27 cellular contexts compared by ENCODE assay signal in genomic region chr3:43676440-43676839, GRCh38.
"Had no signal": no experiment of that assay in that cellular context is flagged by ENCODE, and none has a peak within 500 bp of the region (broad histone marks: within the 10 kb centered on the region; RNA-seq: fewer than 3 reads in every experiment).

No MANE protein-coding gene starts in this region.

- H3K9me3 ChIP-seq: SJSA1 had no signal

- H3K27ac ChIP-seq: cardiac muscle cell, SJSA1, VCaP had no signal

- H3K4me1 ChIP-seq: SJSA1 had no signal

- ATAC-seq: activated T-helper 17 cell treated with anti-CD3 and anti-CD28 coated beads, Interleukin-2, amount 50 U/mL, for 72 hours; Right ventricle myocardium inferior; SK-N-SH treated with all-trans-retinoic acid at 6 μM for 48 hours; T-cell had no signal

- H3K27me3 ChIP-seq: cardiac muscle cell, SJSA1 had no signal

- H3K36me3 ChIP-seq: cardiac muscle cell, SJSA1 had no signal

- H3K4me3 ChIP-seq: cardiac muscle cell, SJSA1 had no signal

- DNase-seq: activated CD4-positive, alpha-beta memory T cell treated with anti-CD3 and anti-CD28 coated beads, Interleukin-2, amount 10 ng/mL, durations not matched to agents 7 days and 5 days; activated CD4-positive, alpha-beta T cell treated with anti-CD3 and anti-CD28 coated beads, Interleukin-2, amount 50 U/mL, for 1 hour; activated CD4-positive, CD25-positive, alpha-beta regulatory T cell; activated gamma-delta T cell; activated naive CD4-positive, alpha-beta T cell treated with anti-CD3 and anti-CD28 coated beads for 36 hours; activated T-cell treated with anti-CD3 and anti-CD28 coated beads for 4 hours; activated T-cell treated with anti-CD3 and anti-CD28 coated beads, Interleukin-2, amount 50 U/mL, for 48 hours; amygdala; MM.1S; NCI-H1105; NCI-H1436; NCI-H1694 treated with DMSO at 0.1 percent for 48 hours; NCI-H2029 treated with DMSO at 0.1 percent for 48 hours; NCI-H345; NCI-H510A; NCI-H526 treated with DMSO at 0.1 percent for 48 hours; NCI-H82; RPMI8226; T-cell; T-helper 2 cell; T1000 had no signal
